Comparison of ENCODE assay signal across 8 cellular contexts in genomic region chr3:14358426-14359211, GRCh38. TPM values are rescaled to one million over a fixed set of nuclear protein-coding genes. Genes with fewer than 3 reads are reported as not detected.
DNase-seq lines count a peak whose midpoint lies in the region; ATAC-seq and TF ChIP-seq lines count a peak whose summit lies in the region.

No MANE protein-coding gene starts in this region.

- DNase-seq in M059J (ENCODE audit: low read depth) = peak; percentile 57
- DNase-seq in astrocyte of the cerebellum (ENCODE audit: low read depth) = peak; percentile 77
- peak; percentile 68 for DNase-seq in right atrium auricular region (ENCODE audit: low spot score)
- DNase-seq in activated CD4-positive, CD25-positive, alpha-beta regulatory T cell (lab: John Stamatoyannopoulos, UW) = no peak
- DNase-seq in activated gamma-delta T cell treated with Interleukin-2 at 50 U/mL for 16 hours = no peak

- no peaks in the 10 kb centered on the region for H3K27me3 ChIP-seq in right atrium auricular region
- H3K27me3 ChIP-seq in stomach smooth muscle (ENCODE audit: control insufficient read depth in 1 of 2, insufficient read depth in 2 of 2, low read length in 2 of 2) = peaks cover 0 to 3% of the 10 kb centered on the region in 2 donors

- H3K4me3 ChIP-seq in astrocyte of the cerebellum (ENCODE audit: low read depth, low read length) (no peak overlapping the region), right atrium auricular region (no peak overlapping the region), stomach smooth muscle (ENCODE audit: low read length in 2 of 2) (peak overlapping the region; percentile 27 to 61)

- no peak overlapping the region for H3K27ac ChIP-seq in right atrium auricular region
- peak overlapping the region; percentile 53 for H3K27ac ChIP-seq in stomach smooth muscle (ENCODE audit: low read length)

- no peak for TF ChIP-seq CTCF in astrocyte of the cerebellum (IDR thresholded peaks at IDR 0.05; ENCODE audit: low read depth, low read length, missing control alignments)
- TF ChIP-seq CTCF in right atrium auricular region (IDR thresholded peaks at IDR 0.05) = no peak

- no peaks in the 10 kb centered on the region for H3K9me3 ChIP-seq in right atrium auricular region
- H3K9me3 ChIP-seq in stomach smooth muscle (ENCODE audit: control insufficient read depth in 2 of 2, low read length in 2 of 2) = no peaks in the 10 kb centered on the region

- H3K36me3 ChIP-seq in right atrium auricular region (no peaks in the 10 kb centered on the region), stomach smooth muscle (ENCODE audit: control insufficient read depth in 2 of 2, insufficient read depth in 2 of 2, low read length in 2 of 2) (no peaks in the 10 kb centered on the region)

- no peak for ATAC-seq in GM19328 (IDR thresholded peaks at IDR 0.05; ENCODE audit: unreplicated experiment)
- no peak for ATAC-seq in HG03342 (IDR thresholded peaks at IDR 0.05; ENCODE audit: unreplicated experiment)

- in situ Hi-C loops in astrocyte of the cerebellum (cut with HindIII; ENCODE audit: low sequenced_read_pairs) = no loop called here

- no peaks in the 10 kb centered on the region for H3K4me1 ChIP-seq in right atrium auricular region
- H3K4me1 ChIP-seq in stomach smooth muscle (ENCODE audit: control insufficient read depth, insufficient read depth, low read length) = peaks cover 3% of the 10 kb centered on the region

- peak overlapping the region; percentile 12 to 51 for H3K9ac ChIP-seq in stomach smooth muscle (ENCODE audit: low read length in 2 of 2)

RNA-seq across cellular contexts. Expression of gene SLC6A6, which starts 43.8 kb away (rescaled TPM):
- 24.6 and 43.3 TPM in 2 replicates for total RNA-seq in M059J (2014; rRNA removed; shearing (Covaris generic))
- total RNA-seq in right atrium auricular region = 10 to 100 TPM; 81.5 to 85.9 TPM

Comparison
In these comparisons a context has a peak if more than half of its experiments do, and no peak if none do; other contexts are left out.
1. DNase-seq: peak in M059J (single experiment), astrocyte of the cerebellum (single experiment) and right atrium auricular region (single experiment); none in activated CD4-positive, CD25-positive, alpha-beta regulatory T cell (0 of 4) and activated gamma-delta T cell treated with Interleukin-2 at 50 U/mL for 16 hours (single experiment).
2. H3K4me3 ChIP-seq: peak in stomach smooth muscle (2 of 2); none in astrocyte of the cerebellum (single experiment) and right atrium auricular region (0 of 2).